In genomic region chr7:159144756-159145543, GRCh38 we compare ENCODE assay signal across 9 cellular contexts. TPM values are rescaled to one million over a fixed set of nuclear protein-coding genes. Genes with fewer than 3 reads are reported as not detected.
DNase-seq lines count a peak whose midpoint lies in the region; ATAC-seq, FAIRE-seq and TF ChIP-seq lines count a peak whose summit lies in the region.
"Had no signal": no experiment of that assay in that cellular context is flagged by ENCODE, and none has a peak within 500 bp of the region (broad histone marks: within the 10 kb centered on the region; RNA-seq: fewer than 3 reads in every experiment).

TSS of gene VIPR2 (minus strand) at chr7:159144867. CDS start at chr7:159144771, 96 bp downstream.

- no peaks in the 10 kb centered on the region for H3K9me3 ChIP-seq in kidney (ENCODE audit: control insufficient read depth in 1 of 2, low read length in 2 of 2)

- peak within 1 kb of the TSS; percentile 52 to 59 for H3K4me3 ChIP-seq in kidney (ENCODE audit: low read length in 2 of 2)

- in situ Hi-C loops in GM13977 (cut with MboI; ENCODE audit: low pct_unique_long_range_greater_than_20kb, low sequenced_read_pairs, unreplicated experiment): no loop called here

- H3K27me3 Mint-ChIP-seq in activated naive CD8-positive, alpha-beta T cell: peaks cover 11% of the 10 kb centered on the region

- TF ChIP-seq CTCF in kidney (IDR thresholded peaks at IDR 0.05; ENCODE audit: borderline replicate concordance, extremely low read depth, insufficient read depth): no peak
- no peak for TF ChIP-seq CTCF in GM13977 (IDR thresholded peaks at IDR 0.05; ENCODE audit: extremely low read depth, insufficient read depth, missing control alignments)

- H3K27ac ChIP-seq in kidney (ENCODE audit: low read depth in 2 of 2, low read length in 2 of 2): no peak within 1 kb of the TSS

- intact Hi-C loops in kidney (cut with DNase I): no loop called here

- peaks cover 3% of the 10 kb centered on the region for H3K4me1 Mint-ChIP-seq in activated naive CD8-positive, alpha-beta T cell (ENCODE audit: low read depth)
- no peaks in the 10 kb centered on the region for H3K4me1 Mint-ChIP-seq in stimulated activated effector memory CD8-positive, alpha-beta T cell treated with anti-CD3 and anti-CD28 coated beads, Interleukin-12 subunit alpha, Interleukin-12 subunit beta, amount 100 ng/mL, for 72 hours

- no peak within 1 kb of the TSS for H3K27ac Mint-ChIP-seq in activated naive CD8-positive, alpha-beta T cell
- H3K27ac Mint-ChIP-seq in stimulated activated effector memory CD8-positive, alpha-beta T cell treated with anti-CD3 and anti-CD28 coated beads, Interleukin-12 subunit alpha, Interleukin-12 subunit beta, amount 100 ng/mL, for 72 hours: no peak within 1 kb of the TSS

- no peaks in the 10 kb centered on the region for H3K9me3 Mint-ChIP-seq in activated naive CD8-positive, alpha-beta T cell (ENCODE audit: low read depth)
- no peaks in the 10 kb centered on the region for H3K9me3 Mint-ChIP-seq in stimulated activated effector memory CD8-positive, alpha-beta T cell treated with anti-CD3 and anti-CD28 coated beads, Interleukin-12 subunit alpha, Interleukin-12 subunit beta, amount 100 ng/mL, for 72 hours

- DNase-seq in NCI-H526 treated with DMSO at 0.1 percent for 48 hours (lab: John Stamatoyannopoulos, UW): peak; percentile 40
- no peak for DNase-seq in kidney
- peak; percentile 8 to 52 for DNase-seq in stimulated activated effector memory CD8-positive, alpha-beta T cell treated with anti-CD3 and anti-CD28 coated beads, Interleukin-12 subunit alpha, Interleukin-12 subunit beta, amount 100 ng/mL, for 72 hours (ENCODE audit: low spot score in 2 of 2)
- no peak for DNase-seq in NK-92 (lab: John Stamatoyannopoulos, UW; ENCODE audit: unreplicated experiment)
- no peak for DNase-seq in GM13977 (ENCODE audit: low spot score)
- no peak for DNase-seq in NCI-H2029 (lab: John Stamatoyannopoulos, UW)
- DNase-seq: OCI-M1 had no signal

- no peak within 1 kb of the TSS for H3K9ac ChIP-seq in kidney (ENCODE audit: low read length in 2 of 2)

- no peaks in the 10 kb centered on the region for H3K36me3 ChIP-seq in kidney (ENCODE audit: control insufficient read depth in 1 of 2, insufficient read depth in 2 of 2, low read length in 2 of 2)

- no peaks in the 10 kb centered on the region for H3K36me3 Mint-ChIP-seq in activated naive CD8-positive, alpha-beta T cell
- H3K36me3 Mint-ChIP-seq in stimulated activated effector memory CD8-positive, alpha-beta T cell treated with anti-CD3 and anti-CD28 coated beads, Interleukin-12 subunit alpha, Interleukin-12 subunit beta, amount 100 ng/mL, for 72 hours: no peaks in the 10 kb centered on the region

- no peak for FAIRE-seq in kidney (lab: Jason Lieb, UNC)

- H3K4me3 Mint-ChIP-seq in activated naive CD8-positive, alpha-beta T cell: peak within 1 kb of the TSS; percentile 77
- H3K4me3 Mint-ChIP-seq in stimulated activated effector memory CD8-positive, alpha-beta T cell treated with anti-CD3 and anti-CD28 coated beads, Interleukin-12 subunit alpha, Interleukin-12 subunit beta, amount 100 ng/mL, for 72 hours: peak within 1 kb of the TSS; percentile 55

- peaks cover 0 to 4% of the 10 kb centered on the region in 2 donors for H3K4me1 ChIP-seq in kidney (ENCODE audit: control insufficient read depth in 1 of 2, insufficient read depth in 1 of 2, low read depth in 1 of 2, low read length in 2 of 2)

- peak; percentile 69 for ATAC-seq in stimulated activated effector memory CD8-positive, alpha-beta T cell treated with anti-CD3 and anti-CD28 coated beads, Interleukin-12 subunit alpha, Interleukin-12 subunit beta, amount 100 ng/mL, for 72 hours
- no peak for ATAC-seq in HG03354 (IDR thresholded peaks at IDR 0.05; ENCODE audit: poor library complexity, severe bottlenecking, unreplicated experiment)

RNA-seq across cellular contexts. Expression of gene VIPR2, which starts in this region (rescaled TPM):
- total RNA-seq in kidney: 0.91 TPM
- 1.3 TPM for polyA plus RNA-seq in kidney (ENCODE audit: insufficient read depth, low read depth, low replicate concordance)

Comparison
In these comparisons a context has a peak if more than half of its experiments do, and no peak if none do; other contexts are left out.
1. DNase-seq: peak in NCI-H526 treated with DMSO at 0.1 percent for 48 hours (single experiment) and stimulated activated effector memory CD8-positive, alpha-beta T cell treated with anti-CD3 and anti-CD28 coated beads, Interleukin-12 subunit alpha, Interleukin-12 subunit beta, amount 100 ng/mL, for 72 hours (2 of 2); none in kidney (single experiment), NK-92 (single experiment), GM13977 (single experiment) and NCI-H2029 (single experiment).